Comparison of ENCODE assay signal across 8 cellular contexts in genomic region chr17:80147035-80147939, GRCh38. TPM values are rescaled to one million over a fixed set of nuclear protein-coding genes. Genes with fewer than 3 reads are reported as not detected.
DNase-seq lines count a peak whose midpoint lies in the region; ATAC-seq, FAIRE-seq and TF ChIP-seq lines count a peak whose summit lies in the region.

EIF4A3 (minus strand) TSS chr17:80147128; CDS start chr17:80146961, 167 bp downstream.

- WGBS in psoas muscle, 3 donors = 0% methylated on average over 88 to 97 of the region's 97 CpGs

- H3K9me3 Mint-ChIP-seq in T-helper 2 cell treated with Interferon-gamma antibody and Interleukin-4, amounts not matched to agents 5 μg/mL and 100 μg/mL, for 36 hours = peaks cover 5% of the 10 kb centered on the region

- FAIRE-seq in urothelium cell line (lab: Jason Lieb, UNC) = peak; percentile 100

- H3K4me1 ChIP-seq in ascending aorta (peaks cover 0 to 16% of the 10 kb centered on the region in 2 donors), right atrium auricular region (peaks cover 0 to 25% of the 10 kb centered on the region in 2 donors), psoas muscle (peaks cover 17% of the 10 kb centered on the region)

- peaks cover 34% of the 10 kb centered on the region for H3K4me1 Mint-ChIP-seq in T-helper 2 cell treated with Interferon-gamma antibody and Interleukin-4, amounts not matched to agents 5 μg/mL and 100 μg/mL, for 36 hours (ENCODE audit: low read depth)

- peak within 1 kb of the TSS; percentile 99 for H3K27ac Mint-ChIP-seq in T-helper 2 cell treated with Interferon-gamma antibody and Interleukin-4, amounts not matched to agents 5 μg/mL and 100 μg/mL, for 36 hours

- H3K27me3 Mint-ChIP-seq in T-helper 2 cell treated with Interferon-gamma antibody and Interleukin-4, amounts not matched to agents 5 μg/mL and 100 μg/mL, for 36 hours (ENCODE audit: low read depth) = no peaks in the 10 kb centered on the region

- H3K36me3 Mint-ChIP-seq in T-helper 2 cell treated with Interferon-gamma antibody and Interleukin-4, amounts not matched to agents 5 μg/mL and 100 μg/mL, for 36 hours (ENCODE audit: low read depth) = peaks cover 27% of the 10 kb centered on the region

- H3K4me3 ChIP-seq in ascending aorta = peak within 1 kb of the TSS; percentile 95 to 99
- peak within 1 kb of the TSS; percentile 93 to 99 for H3K4me3 ChIP-seq in right atrium auricular region
- peak within 1 kb of the TSS; percentile 99 for H3K4me3 ChIP-seq in psoas muscle

- peak; percentile 78 for ATAC-seq in GM18499 (IDR thresholded peaks at IDR 0.05; ENCODE audit: insufficient read depth, unreplicated experiment)
- ATAC-seq in HG02943 (IDR thresholded peaks at IDR 0.05; ENCODE audit: low read depth, unreplicated experiment) = peak; percentile 79
- peak; percentile 97 to 98 (median 98) for ATAC-seq in psoas muscle

- H3K27me3 ChIP-seq in ascending aorta (no peaks in the 10 kb centered on the region), right atrium auricular region (no peaks in the 10 kb centered on the region), psoas muscle (ENCODE audit: insufficient read depth in 3 of 3, low read length in 2 of 3) (no peaks in the 10 kb centered on the region)

- H3K4me3 Mint-ChIP-seq in T-helper 2 cell treated with Interferon-gamma antibody and Interleukin-4, amounts not matched to agents 5 μg/mL and 100 μg/mL, for 36 hours = peak within 1 kb of the TSS; percentile 97

- peaks cover 19% of the 10 kb centered on the region in 2 donors for H3K36me3 ChIP-seq in ascending aorta
- H3K36me3 ChIP-seq in right atrium auricular region = peaks cover 20% of the 10 kb centered on the region
- peaks cover 0 to 23% of the 10 kb centered on the region in 2 donors for H3K36me3 ChIP-seq in psoas muscle (ENCODE audit: insufficient read depth in 1 of 2, low read depth in 1 of 2)

- DNase-seq in NCI-H1930 (lab: John Stamatoyannopoulos, UW) (peak; percentile 99 to 100), ascending aorta (ENCODE audit: low spot score in 2 of 2) (peak; percentile 94 to 99), right atrium auricular region (ENCODE audit: low spot score) (peak; percentile 99), psoas muscle (peak; percentile 98 to 99), urothelium cell line (ENCODE audit: low spot score) (peak; percentile 100)
- DNase-seq in T-helper 2 cell treated with Interferon-gamma antibody and Interleukin-4, amounts not matched to agents 5 μg/mL and 100 μg/mL, for 36 hours (ENCODE audit: low spot score) = peak; percentile 98

- no peak for TF ChIP-seq CTCF in ascending aorta (IDR thresholded peaks at IDR 0.05)
- peak in 1 of 2 donors; percentile 23 for TF ChIP-seq CTCF in right atrium auricular region (IDR thresholded peaks at IDR 0.05)
- no peak for TF ChIP-seq CTCF in psoas muscle (IDR thresholded peaks at IDR 0.05)

- intact Hi-C loops in ascending aorta (cut with DNase I) (loop anchor here (1.0 to 5.0 kb wide), 6 partner anchors 46 to 270 kb away; partner anchors contain the start of genes ENDOV, GAA, RNF213 and SGSH), psoas muscle (cut with DNase I) (loop anchor here in 1 of 2 donors (5.0 kb wide), 1 partner anchor 70 kb away; no protein-coding TSS in a partner anchor)

- no peaks in the 10 kb centered on the region for H3K9me3 ChIP-seq in ascending aorta
- no peaks in the 10 kb centered on the region for H3K9me3 ChIP-seq in right atrium auricular region
- no peaks in the 10 kb centered on the region for H3K9me3 ChIP-seq in psoas muscle

- H3K27ac ChIP-seq in ascending aorta = peak within 1 kb of the TSS; percentile 83 to 92
- peak within 1 kb of the TSS; percentile 98 for H3K27ac ChIP-seq in right atrium auricular region
- H3K27ac ChIP-seq in psoas muscle = peak within 1 kb of the TSS; percentile 93

RNA-seq across cellular contexts. Expression of gene EIF4A3, which starts in this region (rescaled TPM):
- total RNA-seq in ascending aorta (78.9 TPM), right atrium auricular region (10 to 100 TPM; 24.6 to 31.0 TPM), psoas muscle (10 to 100 TPM; 30.1 to 51.2 (median 37.7) TPM)
- 10 to 100 TPM; 26.7 to 77.0 (median 33.5) TPM for polyA plus RNA-seq in psoas muscle

Comparison
In these comparisons a context has a peak if more than half of its experiments do, and no peak if none do; other contexts are left out.
1. Peak in every context shown above with its lines: DNase-seq, ATAC-seq, H3K4me3 ChIP-seq and H3K27ac ChIP-seq.